ENCODE assay signal across 20 cellular contexts in genomic region chr11:71386232-71386631, GRCh38.
DNase-seq lines count a peak whose midpoint lies in the region; ATAC-seq and TF ChIP-seq lines count a peak whose summit lies in the region.
"Had no signal": no experiment of that assay in that cellular context is flagged by ENCODE, and none has a peak within 500 bp of the region (broad histone marks: within the 10 kb centered on the region; RNA-seq: fewer than 3 reads in every experiment).

No MANE protein-coding gene starts in this region.

- no peaks in the 10 kb centered on the region for H3K9me3 ChIP-seq in SK-N-MC (ENCODE audit: low read depth, low read length)
- H3K9me3 ChIP-seq: BE2C had no signal

- peaks cover 74 to 93% (median 89%) of the 10 kb centered on the region in 3 donors for H3K4me1 Mint-ChIP-seq in naive B cell
- H3K4me1 Mint-ChIP-seq in stimulated activated memory B cell treated with anti-CD40 and anti-IgM and Interleukin-4, amounts not matched to agents 10 μg/mL and 1 μg/mL and 100 μg/mL, for 72 hours: peaks cover 72% of the 10 kb centered on the region
- H3K4me1 Mint-ChIP-seq: CD14-positive monocyte had no signal

- peaks cover 0 to 12% (median 6%) of the 10 kb centered on the region in 7 donors for H3K9me3 Mint-ChIP-seq in naive B cell
- peaks cover 4% of the 10 kb centered on the region for H3K9me3 Mint-ChIP-seq in stimulated activated memory B cell treated with anti-CD40 and anti-IgM and Interleukin-4, amounts not matched to agents 10 μg/mL and 1 μg/mL and 100 μg/mL, for 72 hours

- peaks cover 7 to 28% of the 10 kb centered on the region in 2 donors for H3K36me3 Mint-ChIP-seq in naive B cell
- no peaks in the 10 kb centered on the region for H3K36me3 Mint-ChIP-seq in stimulated activated memory B cell treated with anti-CD40 and anti-IgM and Interleukin-4, amounts not matched to agents 10 μg/mL and 1 μg/mL and 100 μg/mL, for 72 hours
- H3K36me3 Mint-ChIP-seq: CD14-positive monocyte; CD4-positive, alpha-beta memory T cell; CD4-positive, CD25-positive, alpha-beta regulatory T cell; CD8-positive, alpha-beta memory T cell had no signal

- H3K27me3 Mint-ChIP-seq in naive B cell: peaks cover 0 to 16% (median 10%) of the 10 kb centered on the region in 3 donors
- H3K27me3 Mint-ChIP-seq in stimulated activated memory B cell treated with anti-CD40 and anti-IgM and Interleukin-4, amounts not matched to agents 10 μg/mL and 1 μg/mL and 100 μg/mL, for 72 hours: peaks cover 37% of the 10 kb centered on the region
- H3K27me3 Mint-ChIP-seq: CD4-positive, CD25-positive, alpha-beta regulatory T cell had no signal

- H3K36me3 ChIP-seq in SK-N-MC (ENCODE audit: insufficient read depth, low read length): no peaks in the 10 kb centered on the region
- H3K36me3 ChIP-seq: BE2C, BLaER1 had no signal

- peak overlapping the region; percentile 77 for H3K27ac ChIP-seq in SK-N-MC
- H3K27ac ChIP-seq: 22Rv1, A549, BLaER1 had no signal

- H3K9ac ChIP-seq in SK-N-MC (ENCODE audit: insufficient read length): no peak overlapping the region
- H3K9ac ChIP-seq: BLaER1 had no signal

- TF ChIP-seq CTCF in GM20000 (IDR thresholded peaks at IDR 0.05; ENCODE audit: extremely low read depth, missing control alignments): no peak

- no peak for ATAC-seq in naive B cell (ENCODE audit: low read depth in 2 of 2)
- ATAC-seq in stimulated activated memory B cell treated with anti-CD40 and anti-IgM and Interleukin-4, amounts not matched to agents 10 μg/mL and 1 μg/mL and 100 μg/mL, for 72 hours: no peak

- H3K27ac Mint-ChIP-seq in naive B cell: peak overlapping the region in 1 of 6 donors; percentile 5
- H3K27ac Mint-ChIP-seq in stimulated activated memory B cell treated with anti-CD40 and anti-IgM and Interleukin-4, amounts not matched to agents 10 μg/mL and 1 μg/mL and 100 μg/mL, for 72 hours: peak overlapping the region; percentile 18
- H3K27ac Mint-ChIP-seq: CD14-positive monocyte; CD4-positive, alpha-beta memory T cell had no signal

- H3K4me3 ChIP-seq in SK-N-MC: no peak overlapping the region
- H3K4me3 ChIP-seq: A549, BLaER1 had no signal

- peak overlapping the region in 6 of 8 donors; percentile 9 to 69 (median 26) for H3K4me3 Mint-ChIP-seq in naive B cell
- H3K4me3 Mint-ChIP-seq in stimulated activated memory B cell treated with anti-CD40 and anti-IgM and Interleukin-4, amounts not matched to agents 10 μg/mL and 1 μg/mL and 100 μg/mL, for 72 hours: no peak overlapping the region
- H3K4me3 Mint-ChIP-seq: CD14-positive monocyte; CD4-positive, alpha-beta memory T cell; CD4-positive, CD25-positive, alpha-beta regulatory T cell; CD8-positive, alpha-beta memory T cell had no signal

- peak; percentile 31 for DNase-seq in DMS79 treated with DMSO at 0.1 percent for 48 hours (lab: John Stamatoyannopoulos, UW)
- DNase-seq in DMS79 (lab: John Stamatoyannopoulos, UW): no peak
- peak; percentile 58 for DNase-seq in SK-N-MC (ENCODE audit: low read depth, low spot score)
- no peak for DNase-seq in naive B cell
- DNase-seq in NCI-H146 (lab: John Stamatoyannopoulos, UW): no peak
- no peak for DNase-seq in DMS114 treated with DMSO at 0.1 percent for 48 hours (lab: John Stamatoyannopoulos, UW; ENCODE audit: unreplicated experiment)
- DNase-seq in GM20000 (ENCODE audit: low spot score): no peak
- DNase-seq: ACHN; BE2C; CD8-positive, alpha-beta memory T cell; COR-L47; DMS 273 treated with DMSO at 0.1 percent for 48 hours; GF-D8 had no signal

Comparison
In these comparisons a context has a peak if more than half of its experiments do, and no peak if none do; other contexts are left out.
1. DNase-seq: peak in DMS79 treated with DMSO at 0.1 percent for 48 hours (single experiment) and SK-N-MC (single experiment); none in DMS79 (single experiment), naive B cell (single experiment), NCI-H146 (single experiment), DMS114 treated with DMSO at 0.1 percent for 48 hours (single experiment) and GM20000 (single experiment).